8 cellular contexts compared by ENCODE assay signal in genomic region chr4:132642196-132642817, GRCh38.
DNase-seq lines count a peak whose midpoint lies in the region; ATAC-seq, FAIRE-seq and TF ChIP-seq lines count a peak whose summit lies in the region.

No MANE protein-coding gene starts in this region.

- H3K36me3 ChIP-seq in NT2/D1 (ENCODE audit: insufficient read depth, insufficient read length, low read length) = no peaks in the 10 kb centered on the region
- H3K36me3 ChIP-seq in neural progenitor cell = no peaks in the 10 kb centered on the region

- H3K9ac ChIP-seq in NT2/D1 (ENCODE audit: insufficient read length, low read depth) = no peak overlapping the region
- no peak overlapping the region for H3K9ac ChIP-seq in neural progenitor cell

- H3K4me1 Mint-ChIP-seq in endothelial cell (ENCODE audit: unreplicated experiment) (no peaks in the 10 kb centered on the region), neural progenitor cell (peaks cover 2% of the 10 kb centered on the region)

- H3K27ac Mint-ChIP-seq in endothelial cell (ENCODE audit: unreplicated experiment) (no peak overlapping the region), neural progenitor cell (no peak overlapping the region)

- H3K36me3 Mint-ChIP-seq in endothelial cell (ENCODE audit: low read depth, unreplicated experiment) (no peaks in the 10 kb centered on the region), neural progenitor cell (no peaks in the 10 kb centered on the region)

- H3K4me1 ChIP-seq in NT2/D1 (ENCODE audit: insufficient read depth, insufficient read length) = no peaks in the 10 kb centered on the region
- no peaks in the 10 kb centered on the region for H3K4me1 ChIP-seq in neural progenitor cell

- H3K4me3 Mint-ChIP-seq in endothelial cell (ENCODE audit: unreplicated experiment) (no peak overlapping the region), neural progenitor cell (no peak overlapping the region)

- no peak overlapping the region for H3K4me2 ChIP-seq in neural progenitor cell

- no peaks in the 10 kb centered on the region for H3K27me3 Mint-ChIP-seq in endothelial cell (ENCODE audit: unreplicated experiment)
- H3K27me3 Mint-ChIP-seq in neural progenitor cell (ENCODE audit: insufficient read depth, low read depth) = no peaks in the 10 kb centered on the region

- H3K27ac ChIP-seq in neural progenitor cell = no peak overlapping the region

- H3F3A ChIP-seq in neural progenitor cell (ENCODE audit: low read depth) = no peaks in the 10 kb centered on the region

- peak overlapping the region; percentile 75 for H2AFZ ChIP-seq in neural progenitor cell (replicated peaks)

- no peaks in the 10 kb centered on the region for H3K27me3 ChIP-seq in NT2/D1 (ENCODE audit: insufficient read depth, insufficient read length)
- no peaks in the 10 kb centered on the region for H3K27me3 ChIP-seq in neural progenitor cell

- no peaks in the 10 kb centered on the region for H3K9me3 Mint-ChIP-seq in endothelial cell (ENCODE audit: unreplicated experiment)
- H3K9me3 Mint-ChIP-seq in neural progenitor cell = peaks cover 3% of the 10 kb centered on the region

- ATAC-seq in stimulated activated naive CD8-positive, alpha-beta T cell treated with anti-CD3 and anti-CD28 coated beads, Interleukin-15, Interleukin-2, amounts not matched to agents 100 U/mL and 50 U/mL, for 24 hours = no peak
- ATAC-seq in omental fat pad (ENCODE audit: low FRiP score) = no peak

- no peaks in the 10 kb centered on the region for H3K79me2 ChIP-seq in neural progenitor cell (ENCODE audit: low read depth)

- no peak for TF ChIP-seq POLR2A in GM12891 (IDR thresholded peaks at IDR 0.05; ENCODE audit: low read depth, low read length)

- H3K4me3 ChIP-seq in NT2/D1 (ENCODE audit: insufficient read length, low read depth) (no peak overlapping the region), neural progenitor cell (no peak overlapping the region)

- FAIRE-seq in A204.1 (lab: Jason Lieb, UNC) = peak; percentile 95
- peak; percentile 61 for FAIRE-seq in GM12891 (lab: Jason Lieb, UNC)

- H4K20me1 ChIP-seq in neural progenitor cell (ENCODE audit: low read depth) = no peaks in the 10 kb centered on the region

- H3K9me3 ChIP-seq in NT2/D1 (ENCODE audit: insufficient read depth, low read length) (no peaks in the 10 kb centered on the region), neural progenitor cell (ENCODE audit: low read depth) (no peaks in the 10 kb centered on the region)

- peak; percentile 85 for TF ChIP-seq CTCF in endothelial cell (IDR thresholded peaks at IDR 0.05; ENCODE audit: unreplicated experiment)
- TF ChIP-seq CTCF in neural progenitor cell (IDR thresholded peaks at IDR 0.05) = peak; percentile 91
- no peak for TF ChIP-seq CTCF in omental fat pad (IDR thresholded peaks at IDR 0.05)

- DNase-seq in GM12891 (ENCODE audit: insufficient read length, low spot score) (no peak), HK-2 (ENCODE audit: unreplicated experiment) (peak; percentile 30), NT2/D1 (ENCODE audit: low read depth, low spot score) (peak; percentile 30), endothelial cell (ENCODE audit: low spot score) (peak; percentile 44), neural progenitor cell (ENCODE audit: low spot score) (peak; percentile 76), omental fat pad (ENCODE audit: low spot score) (no peak)
- DNase-seq in stimulated activated naive CD8-positive, alpha-beta T cell treated with anti-CD3 and anti-CD28 coated beads, Interleukin-15, Interleukin-2, amounts not matched to agents 100 U/mL and 50 U/mL, for 24 hours = no peak

TF ChIP-seq in GM12891, 5 proteins besides CTCF, POLR2A, EP300 and RAD21:
- TF ChIP-seq PAX5 (IDR thresholded peaks at IDR 0.05; ENCODE audit: insufficient read depth, low read length, severe bottlenecking) (no peak), TAF1 (IDR thresholded peaks at IDR 0.05; ENCODE audit: low read depth, low read length) (no peak), SPI1 (IDR thresholded peaks at IDR 0.05; ENCODE audit: low read depth, low read length) (no peak), POLR2AphosphoS5 (IDR thresholded peaks at IDR 0.05; ENCODE audit: low read depth, low read length) (no peak)
TF ChIP-seq in GM12891: peak in this region for 0.

Comparison
In these comparisons a context has a peak if more than half of its experiments do, and no peak if none do; other contexts are left out.
1. DNase-seq: peak in HK-2 (single experiment), NT2/D1 (single experiment), endothelial cell (single experiment) and neural progenitor cell (single experiment); none in GM12891 (single experiment), stimulated activated naive CD8-positive, alpha-beta T cell treated with anti-CD3 and anti-CD28 coated beads, Interleukin-15, Interleukin-2, amounts not matched to agents 100 U/mL and 50 U/mL, for 24 hours (single experiment) and omental fat pad (single experiment).
2. CTCF ChIP-seq: peak in endothelial cell (single experiment) and neural progenitor cell (single experiment); none in omental fat pad (0 of 3).